ENCODE assay signal across 21 cellular contexts in genomic region chr4:185196437-185196836, GRCh38.
"Had no signal": no experiment of that assay in that cellular context is flagged by ENCODE, and none has a peak within 500 bp of the region (broad histone marks: within the 10 kb centered on the region; RNA-seq: fewer than 3 reads in every experiment).

No MANE protein-coding gene starts in this region.

- H3K36me3 ChIP-seq: brain microvascular endothelial cell, cardiac muscle cell had no signal

- H3K4me3 Mint-ChIP-seq: activated B cell treated with CpG ODN at 0.5 μM for 24 hours; activated CD4-positive, alpha-beta memory T cell treated with anti-CD3 and anti-CD28 coated beads, Interleukin-2, amount 10 ng/mL, durations not matched to agents 7 days and 5 days; activated CD4-positive, alpha-beta T cell treated with anti-CD3 and anti-CD28 coated beads, Interleukin-2, amount 10 ng/mL, durations not matched to agents 7 days and 5 days; T-helper 1 cell treated with Interleukin-12 subunit alpha and Interleukin-12 subunit beta and Interleukin-4 antibody, amounts not matched to agents 30 μg/mL and 1 μg/mL, for 36 hours had no signal

- ATAC-seq: activated naive CD4-positive, alpha-beta T cell treated with anti-CD3 and anti-CD28 coated beads, Interleukin-2, amount 50 U/mL, for 72 hours; PC-3 had no signal

- H3K9me3 Mint-ChIP-seq: activated B cell treated with CpG ODN at 0.5 μM for 24 hours; activated CD4-positive, alpha-beta memory T cell treated with anti-CD3 and anti-CD28 coated beads, Interleukin-2, amount 10 ng/mL, durations not matched to agents 7 days and 5 days; activated CD4-positive, alpha-beta T cell treated with anti-CD3 and anti-CD28 coated beads, Interleukin-2, amount 10 ng/mL, durations not matched to agents 7 days and 5 days; activated naive CD4-positive, alpha-beta T cell treated with anti-CD3 and anti-CD28 coated beads, Interleukin-2, amount 50 U/mL, for 72 hours; T-helper 1 cell treated with Interleukin-12 subunit alpha and Interleukin-12 subunit beta and Interleukin-4 antibody, amounts not matched to agents 30 μg/mL and 1 μg/mL, for 36 hours had no signal

- H3K27me3 Mint-ChIP-seq: activated B cell treated with CpG ODN at 0.5 μM for 24 hours; activated CD4-positive, alpha-beta memory T cell treated with anti-CD3 and anti-CD28 coated beads, Interleukin-2, amount 10 ng/mL, durations not matched to agents 7 days and 5 days; activated CD4-positive, alpha-beta T cell treated with anti-CD3 and anti-CD28 coated beads, Interleukin-2, amount 10 ng/mL, durations not matched to agents 7 days and 5 days had no signal

- H3K27me3 ChIP-seq: brain microvascular endothelial cell, cardiac muscle cell, MG63 had no signal

- H3K27ac Mint-ChIP-seq: activated B cell treated with CpG ODN at 0.5 μM for 24 hours; activated CD4-positive, alpha-beta memory T cell treated with anti-CD3 and anti-CD28 coated beads, Interleukin-2, amount 10 ng/mL, durations not matched to agents 7 days and 5 days; activated CD4-positive, alpha-beta T cell treated with anti-CD3 and anti-CD28 coated beads, Interleukin-2, amount 10 ng/mL, durations not matched to agents 7 days and 5 days; T-helper 1 cell treated with Interleukin-12 subunit alpha and Interleukin-12 subunit beta and Interleukin-4 antibody, amounts not matched to agents 30 μg/mL and 1 μg/mL, for 36 hours had no signal

- H3K27ac ChIP-seq: brain microvascular endothelial cell, cardiac muscle cell, KMS-11 had no signal

- H3K9me3 ChIP-seq: MG63 had no signal

- H3K4me3 ChIP-seq: cardiac muscle cell, MG63 had no signal

- DNase-seq: activated B cell treated with CpG ODN at 0.5 μM for 24 hours; activated CD4-positive, alpha-beta memory T cell treated with anti-CD3 and anti-CD28 coated beads, Interleukin-2, amount 10 ng/mL, durations not matched to agents 7 days and 5 days; activated CD4-positive, alpha-beta T cell treated with anti-CD3 and anti-CD28 coated beads, Interleukin-2, amount 10 ng/mL, durations not matched to agents 7 days and 5 days; activated naive CD4-positive, alpha-beta T cell; activated T-cell treated with anti-CD3 and anti-CD28 coated beads for 4 hours; brain microvascular endothelial cell; MG63; MV-4-11; NCI-H1092 treated with DMSO at 0.1 percent for 48 hours; NCI-H1436 treated with DMSO at 0.1 percent for 48 hours; NCI-H187 treated with DMSO at 0.1 percent for 48 hours; NCI-H2081 treated with DMSO at 0.1 percent for 48 hours; NCI-H446; NCI-H524; PC-3; SIG-M5; SW 1271 had no signal

- H3K9ac ChIP-seq: KMS-11 had no signal

- H3K4me2 ChIP-seq: KMS-11 had no signal
